ENCODE assay signal across 24 cellular contexts in genomic region chr4:113553082-113553481, GRCh38.
"Had no signal": no experiment of that assay in that cellular context is flagged by ENCODE, and none has a peak within 500 bp of the region (broad histone marks: within the 10 kb centered on the region; RNA-seq: fewer than 3 reads in every experiment).

No MANE protein-coding gene starts in this region.

- H3K27ac Mint-ChIP-seq: dendritic cell treated with granulocyte-macrophage colony-stimulating factor and Interleukin-4, amounts not matched to agents 40 ng/mL and 50 ng/mL, for 4 days; endodermal cell; nephron; neural progenitor cell; stimulated activated effector memory CD8-positive, alpha-beta T cell treated with anti-CD3 and anti-CD28 coated beads, Interleukin-12 subunit alpha, Interleukin-12 subunit beta, amount 100 ng/mL, for 72 hours had no signal

- H3K9ac ChIP-seq: neural progenitor cell had no signal

- H3K9me3 ChIP-seq: colonic mucosa, esophagus squamous epithelium, prostate gland, right atrium auricular region, sigmoid colon, stomach, thyroid gland, vagina had no signal

- ATAC-seq: left lobe of liver; naive thymus-derived CD4-positive, alpha-beta T cell; stimulated activated effector memory CD8-positive, alpha-beta T cell treated with anti-CD3 and anti-CD28 coated beads, Interleukin-12 subunit alpha, Interleukin-12 subunit beta, amount 100 ng/mL, for 72 hours had no signal

- H2AFZ ChIP-seq: neural progenitor cell had no signal

- DNase-seq: colonic mucosa; effector CD8-positive, alpha-beta T cell; endodermal cell; esophagus squamous epithelium; hypothalamus; mesendoderm; midbrain; naive thymus-derived CD4-positive, alpha-beta T cell; sigmoid colon; stimulated activated CD4-positive, alpha-beta T cell treated with anti-CD3 and anti-CD28 coated beads, Interleukin-2, amount 100 ng/mL, for 24 hours; stimulated activated CD4-positive, alpha-beta T cell treated with anti-CD3 and anti-CD28 coated beads, Interleukin-4, amount 100 ng/mL, for 24 hours; stimulated activated naive CD4-positive, alpha-beta T cell treated with Interleukin-2 at 50 U/mL for 16 hours; stomach; thyroid gland had no signal

- H3K4me3 Mint-ChIP-seq: dendritic cell treated with granulocyte-macrophage colony-stimulating factor and Interleukin-4, amounts not matched to agents 40 ng/mL and 50 ng/mL, for 4 days; endodermal cell; naive thymus-derived CD4-positive, alpha-beta T cell; nephron; neural progenitor cell; stimulated activated effector memory CD8-positive, alpha-beta T cell treated with anti-CD3 and anti-CD28 coated beads, Interleukin-12 subunit alpha, Interleukin-12 subunit beta, amount 100 ng/mL, for 72 hours had no signal

- H3K36me3 ChIP-seq: colonic mucosa, neural progenitor cell, prostate gland, thyroid gland, vagina had no signal

- FAIRE-seq: frontal cortex, keratinocyte had no signal

- H3K27ac ChIP-seq: colonic mucosa, esophagus squamous epithelium, neural progenitor cell, prostate gland, right atrium auricular region, sigmoid colon, stomach, thyroid gland, vagina had no signal

- H3K4me2 ChIP-seq: neural progenitor cell had no signal

- H3K4me3 ChIP-seq: colonic mucosa, esophagus squamous epithelium, neural progenitor cell, prostate gland, right atrium auricular region, sigmoid colon, stomach, thyroid gland, vagina had no signal

- H3K4me1 ChIP-seq: colonic mucosa, neural progenitor cell, prostate gland had no signal

- H3K9me3 Mint-ChIP-seq: dendritic cell treated with granulocyte-macrophage colony-stimulating factor and Interleukin-4, amounts not matched to agents 40 ng/mL and 50 ng/mL, for 4 days; endodermal cell; naive thymus-derived CD4-positive, alpha-beta T cell; nephron; neural progenitor cell; stimulated activated effector memory CD8-positive, alpha-beta T cell treated with anti-CD3 and anti-CD28 coated beads, Interleukin-12 subunit alpha, Interleukin-12 subunit beta, amount 100 ng/mL, for 72 hours had no signal

- H3K27me3 ChIP-seq: colonic mucosa, esophagus squamous epithelium, neural progenitor cell, right atrium auricular region, sigmoid colon, stomach, thyroid gland, vagina had no signal

- H3K36me3 Mint-ChIP-seq: neural progenitor cell had no signal

- H3K27me3 Mint-ChIP-seq: naive thymus-derived CD4-positive, alpha-beta T cell had no signal
